Comparison of ENCODE assay signal across 1 cellular context in genomic region chr6:28343898-28344677, GRCh38.
TF ChIP-seq lines count a peak whose summit lies in the region.

No MANE protein-coding gene starts in this region.

TF ChIP-seq in K562, 482 proteins besides CTCF, POLR2A, EP300 and RAD21 (continued from another document and continues in another):
- TF ChIP-seq THAP12 (CRISPR knock-in tag; IDR thresholded peaks at IDR 0.05) (no peak), JUND (IDR thresholded peaks at IDR 0.05; ENCODE audit: borderline replicate concordance, low read depth, low read length) (peak; percentile 42; the same call in 1 of the 2 replicates), JUND (tag; IDR thresholded peaks at IDR 0.05; ENCODE audit: borderline replicate concordance, low read depth, low read length) (peak; percentile 56; the same call in 1 of the 3 replicates), KLF16 (IDR thresholded peaks at IDR 0.05) (peak; percentile 66; the same call in 1 of the 2 replicates), ADNP (tag; IDR thresholded peaks at IDR 0.05) (peak; percentile 85), ZNF589 (CRISPR knock-in tag; IDR thresholded peaks at IDR 0.05; ENCODE audit: low read depth) (no peak), NELFE (IDR thresholded peaks at IDR 0.05; ENCODE audit: insufficient read depth, insufficient read length) (no peak), NR4A1 (CRISPR knock-in tag; IDR thresholded peaks at IDR 0.05) (no peak), NR4A1 (tag; IDR thresholded peaks at IDR 0.05) (no peak), POLR2H (tag; IDR thresholded peaks at IDR 0.05; ENCODE audit: low read depth) (no peak), NR3C1 (CRISPR knock-in tag; IDR thresholded peaks at IDR 0.05) (no peak), KLF1 (tag; IDR thresholded peaks at IDR 0.05) (no peak), CBFA2T2 (conservative IDR thresholded peaks at IDR 0.05) (peak; percentile 76), RB1 (IDR thresholded peaks at IDR 0.05; ENCODE audit: low read depth) (no peak), USF1 (CRISPR knock-in tag; IDR thresholded peaks at IDR 0.05) (peak; percentile 32; the same call in 1 of the 2 replicates), MBD1 (CRISPR knock-in tag; IDR thresholded peaks at IDR 0.05) (no peak), RFX5 (IDR thresholded peaks at IDR 0.05; ENCODE audit: low read depth, low read length) (no peak), SMAD1 (IDR thresholded peaks at IDR 0.05; ENCODE audit: low read depth, low read length, partially characterized antibody) (no peak), MBD2 (IDR thresholded peaks at IDR 0.05; ENCODE audit: borderline replicate concordance, low read depth) (0 out of 2 replicates have a peak, but pooled peaks have one; percentile 42), ZBTB40 (IDR thresholded peaks at IDR 0.05) (no peak), ZBTB40 (CRISPR knock-in tag; IDR thresholded peaks at IDR 0.05) (no peak), ETV1 (tag; conservative IDR thresholded peaks at IDR 0.05; ENCODE audit: low read depth) (no peak), KAT7 (CRISPR knock-in tag; IDR thresholded peaks at IDR 0.05; ENCODE audit: borderline replicate concordance) (no peak), GTF2A2 (tag; IDR thresholded peaks at IDR 0.05) (no peak), ZC3H4 (CRISPR knock-in tag; IDR thresholded peaks at IDR 0.05; ENCODE audit: borderline replicate concordance) (no peak), POLR2AphosphoS2 (IDR thresholded peaks at IDR 0.05; ENCODE audit: low read length) (no peak), PHF20 (IDR thresholded peaks at IDR 0.05; ENCODE audit: partially characterized antibody) (no peak), LCOR (CRISPR knock-in tag; IDR thresholded peaks at IDR 0.05) (peak; percentile 79; the same call in 1 of the 2 replicates), E2F8 (IDR thresholded peaks at IDR 0.05; ENCODE audit: low read depth, partially characterized antibody) (peak; percentile 17)
- TF ChIP-seq, protein P1, sequence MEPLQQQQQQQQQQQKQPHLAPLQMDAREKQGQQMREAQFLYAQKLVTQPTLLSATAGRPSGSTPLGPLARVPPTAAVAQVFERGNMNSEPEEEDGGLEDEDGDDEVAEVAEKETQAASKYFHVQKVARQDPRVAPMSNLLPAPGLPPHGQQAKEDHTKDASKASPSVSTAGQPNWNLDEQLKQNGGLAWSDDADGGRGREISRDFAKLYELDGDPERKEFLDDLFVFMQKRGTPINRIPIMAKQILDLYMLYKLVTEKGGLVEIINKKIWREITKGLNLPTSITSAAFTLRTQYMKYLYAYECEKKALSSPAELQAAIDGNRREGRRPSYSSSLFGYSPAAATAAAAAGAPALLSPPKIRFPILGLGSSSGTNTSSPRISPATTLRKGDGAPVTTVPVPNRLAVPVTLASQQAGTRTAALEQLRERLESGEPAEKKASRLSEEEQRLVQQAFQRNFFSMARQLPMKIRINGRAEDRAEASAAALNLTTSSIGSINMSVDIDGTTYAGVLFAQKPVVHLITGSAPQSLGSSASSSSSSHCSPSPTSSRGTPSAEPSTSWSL (CRISPR knock-in tag; IDR thresholded peaks at IDR 0.05; ENCODE audit: borderline replicate concordance), result no peak
- TF ChIP-seq, protein P2, sequence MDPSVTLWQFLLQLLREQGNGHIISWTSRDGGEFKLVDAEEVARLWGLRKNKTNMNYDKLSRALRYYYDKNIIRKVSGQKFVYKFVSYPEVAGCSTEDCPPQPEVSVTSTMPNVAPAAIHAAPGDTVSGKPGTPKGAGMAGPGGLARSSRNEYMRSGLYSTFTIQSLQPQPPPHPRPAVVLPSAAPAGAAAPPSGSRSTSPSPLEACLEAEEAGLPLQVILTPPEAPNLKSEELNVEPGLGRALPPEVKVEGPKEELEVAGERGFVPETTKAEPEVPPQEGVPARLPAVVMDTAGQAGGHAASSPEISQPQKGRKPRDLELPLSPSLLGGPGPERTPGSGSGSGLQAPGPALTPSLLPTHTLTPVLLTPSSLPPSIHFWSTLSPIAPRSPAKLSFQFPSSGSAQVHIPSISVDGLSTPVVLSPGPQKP (CRISPR knock-in tag; IDR thresholded peaks at IDR 0.05), result no peak
- TF ChIP-seq, protein P3, sequence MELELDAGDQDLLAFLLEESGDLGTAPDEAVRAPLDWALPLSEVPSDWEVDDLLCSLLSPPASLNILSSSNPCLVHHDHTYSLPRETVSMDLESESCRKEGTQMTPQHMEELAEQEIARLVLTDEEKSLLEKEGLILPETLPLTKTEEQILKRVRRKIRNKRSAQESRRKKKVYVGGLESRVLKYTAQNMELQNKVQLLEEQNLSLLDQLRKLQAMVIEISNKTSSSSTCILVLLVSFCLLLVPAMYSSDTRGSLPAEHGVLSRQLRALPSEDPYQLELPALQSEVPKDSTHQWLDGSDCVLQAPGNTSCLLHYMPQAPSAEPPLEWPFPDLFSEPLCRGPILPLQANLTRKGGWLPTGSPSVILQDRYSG (tag; conservative IDR thresholded peaks at IDR 0.05; ENCODE audit: low read depth), result no peak
